ENCODE assay signal across 9 cellular contexts in genomic region chr5:87899109-87900100, GRCh38.
DNase-seq lines count a peak whose midpoint lies in the region; ATAC-seq, FAIRE-seq and TF ChIP-seq lines count a peak whose summit lies in the region.
"Had no signal": no experiment of that assay in that cellular context is flagged by ENCODE, and none has a peak within 500 bp of the region (broad histone marks: within the 10 kb centered on the region; RNA-seq: fewer than 3 reads in every experiment).

No MANE protein-coding gene starts in this region.

- peak; percentile 19 for TF ChIP-seq CTCF in DOHH2 (IDR thresholded peaks at IDR 0.05; ENCODE audit: low read depth, low read length, poor library complexity, severe bottlenecking)
- no peak; a peak in 1 of 6 replicates for TF ChIP-seq CTCF in GM12878 (IDR thresholded peaks at IDR 0.05 in 2 of 3, conservative IDR thresholded peaks at IDR 0.05 in 1 of 3; ENCODE audit: control insufficient read depth in 2 of 3, extremely low read depth in 1 of 3, insufficient read depth in 1 of 3, low read depth in 3 of 3, low read length in 3 of 3)

- H3K4me1 ChIP-seq in DOHH2 (ENCODE audit: control insufficient read depth, low read length) (peaks cover 38% of the 10 kb centered on the region), GM12878 (ENCODE audit: control insufficient read depth, insufficient read depth, low read length) (no peaks in the 10 kb centered on the region)

- SMC1A ChIA-PET in GM12878 (lab: Charles Lee; ENCODE audit: uncharacterized antibody, unreplicated experiment): interaction anchor here (0.8 to 1.1 kb wide), 2 partner anchors 12 to 20 kb away, joined by 3 read pairs; no protein-coding TSS in a partner anchor

- no peak for TF ChIP-seq EP300 in GM12878 (IDR thresholded peaks at IDR 0.05; ENCODE audit: borderline replicate concordance in 1 of 2, control insufficient read depth in 1 of 2, low read depth in 2 of 2, low read length in 2 of 2)

- no peak for TF ChIP-seq RAD21 in GM12878 (IDR thresholded peaks at IDR 0.05; ENCODE audit: insufficient read depth, low read depth, low read length)

- no peak for TF ChIP-seq POLR2A in GM12878 (IDR thresholded peaks at IDR 0.05; ENCODE audit: low read depth, low read length)

- RAD21 ChIA-PET in GM12878 (lab: Charles Lee; ENCODE audit: unreplicated experiment): no interaction called here

- CTCF ChIA-PET in GM12878 (lab: Yijun Ruan, JAX): interaction anchor here (0.8 kb wide), 1 partner anchor 1601 kb away, joined by 3 read pairs; no protein-coding TSS in a partner anchor

- intact Hi-C loops in GM12878 (cut with micrococcal nuclease; ENCODE audit: unreplicated experiment): no loop called here

- H3K4me3 ChIP-seq in DOHH2 (ENCODE audit: low read length) (peak overlapping the region; percentile 45), GM12878 (no peak overlapping the region)

- peak overlapping the region; percentile 56 for H3K4me2 ChIP-seq in DOHH2 (ENCODE audit: low read length)
- H3K4me2 ChIP-seq in GM12878 (ENCODE audit: control insufficient read depth, insufficient read depth): no peak overlapping the region

- no peaks in the 10 kb centered on the region for H3K9me3 ChIP-seq in DOHH2 (ENCODE audit: control insufficient read depth, insufficient read depth, low read length)
- no peaks in the 10 kb centered on the region for H3K9me3 ChIP-seq in GM12878 (replicated peaks; ENCODE audit: control insufficient read depth, insufficient read depth, low read length)

- in situ Hi-C loops in GM12878 (cut with MboI): no loop called here

- no peaks in the 10 kb centered on the region for H3K27me3 ChIP-seq in DOHH2 (ENCODE audit: control insufficient read depth, low read length)
- peaks cover 0 to 1% of the 10 kb centered on the region in 2 experiments; a peak in 2 of 4 replicates for H3K27me3 ChIP-seq in GM12878 (replicated peaks in 1 of 2; ENCODE audit: control insufficient read depth in 2 of 2, insufficient read depth in 2 of 2, low read length in 1 of 2)

- no peaks in the 10 kb centered on the region for H3K36me3 ChIP-seq in DOHH2 (ENCODE audit: control insufficient read depth, low read length)
- no peaks in the 10 kb centered on the region for H3K36me3 ChIP-seq in GM12878 (ENCODE audit: control insufficient read depth in 2 of 2, insufficient read depth in 2 of 2, low read length in 1 of 2)

- no TSS peak for BruUV-seq in GM12878 (replicated peaks; lab: Mats Ljungman, UMichigan)

- no peak overlapping the region for H3K9ac ChIP-seq in GM12878 (ENCODE audit: control insufficient read depth, insufficient read depth, low read length)

- H3K79me2 ChIP-seq in DOHH2 (ENCODE audit: control insufficient read depth, low read length): no peaks in the 10 kb centered on the region
- H3K79me2 ChIP-seq in GM12878 (ENCODE audit: control insufficient read depth, insufficient read depth, low read length): no peaks in the 10 kb centered on the region

- FAIRE-seq in GM12878 (lab: Jason Lieb, UNC): no peak

- POLR2A ChIA-PET in GM12878 (lab: Charles Lee): no interaction called here

- H3K27ac ChIP-seq in DOHH2 (ENCODE audit: low read depth, low read length) (peak overlapping the region; percentile 74), GM12878 (ENCODE audit: control insufficient read depth, insufficient read depth) (no peak overlapping the region)

- H4K20me1 ChIP-seq in DOHH2 (ENCODE audit: control insufficient read depth, insufficient read depth, low read depth, low read length) (no peaks in the 10 kb centered on the region), GM12878 (ENCODE audit: control insufficient read depth, insufficient read depth) (no peaks in the 10 kb centered on the region)

- H3K9me2 ChIP-seq in DOHH2 (replicated peaks; ENCODE audit: control insufficient read depth, low read length): no peaks in the 10 kb centered on the region

- peak; percentile 2 for DNase-seq in GM12878 (ENCODE audit: low read depth, low spot score)
- DNase-seq in medulla oblongata (ENCODE audit: extremely low spot score): peak; percentile 93
- no peak for DNase-seq in activated CD4-positive, alpha-beta T cell treated with anti-CD3 and anti-CD28 coated beads, Interleukin-2, amount 50 U/mL, for 4 hours
- no peak for DNase-seq in LoVo (ENCODE audit: low spot score)
- DNase-seq in activated naive CD4-positive, alpha-beta T cell (lab: John Stamatoyannopoulos, UW): no peak
- DNase-seq: stimulated activated naive B cell treated with anti-CD40 and anti-IgM and Interleukin-4, amounts not matched to agents 10 μg/mL and 1 μg/mL and 100 μg/mL, for 72 hours had no signal

- H2AFZ ChIP-seq in GM12878 (ENCODE audit: control insufficient read depth, low read depth, low read length): no peak overlapping the region

- 10% methylated on average over 7 of the region's 7 CpGs for WGBS in GM12878 (ENCODE audit: insufficient coverage, insufficient replicate concordance, low lambda C conversion rate, missing lambda C conversion rate)

- peak; percentile 47 for ATAC-seq in HG02970 (IDR thresholded peaks at IDR 0.05; ENCODE audit: low FRiP score, unreplicated experiment)
- peak; percentile 75 for ATAC-seq in GM12878
- ATAC-seq in HG03045 (IDR thresholded peaks at IDR 0.05; ENCODE audit: unreplicated experiment): no peak

- H3F3A ChIP-seq in DOHH2 (ENCODE audit: control insufficient read depth, insufficient read depth): no peaks in the 10 kb centered on the region; the same call in 1 of the 2 replicates

TF ChIP-seq in GM12878, 131 proteins besides CTCF, POLR2A, EP300 and RAD21:
- TF ChIP-seq NR2F1 (conservative IDR thresholded peaks at IDR 0.05): peak; percentile 53; the same call in 1 of the 2 replicates
- TF ChIP-seq PAX8 (IDR thresholded peaks at IDR 0.05): no peak

Comparison
In these comparisons a context has a peak if more than half of its experiments do, and no peak if none do; other contexts are left out.
1. DNase-seq: peak in GM12878 (single experiment) and medulla oblongata (single experiment); none in activated CD4-positive, alpha-beta T cell treated with anti-CD3 and anti-CD28 coated beads, Interleukin-2, amount 50 U/mL, for 4 hours (0 of 2), LoVo (single experiment) and activated naive CD4-positive, alpha-beta T cell (0 of 4).